In genomic region chr1:162666006-162666645, GRCh38 we compare ENCODE assay signal across 1 cellular context.
TF ChIP-seq lines count a peak whose summit lies in the region.

No MANE protein-coding gene starts in this region.

TF ChIP-seq in SK-N-SH, 30 proteins besides CTCF, POLR2A, EP300 and RAD21 (continued from another document):
- TF ChIP-seq REST (IDR thresholded peaks at IDR 0.05; ENCODE audit: low read depth, low read length) (no peak), NFIC (IDR thresholded peaks at IDR 0.05; ENCODE audit: borderline replicate concordance) (peak; percentile 38; the same call in 1 of the 2 replicates), FOSL2 (IDR thresholded peaks at IDR 0.05; ENCODE audit: borderline replicate concordance, low read depth) (peak; percentile 36; the same call in 1 of the 2 replicates)
